In genomic region chrX:49204709-49205108, GRCh38 we compare ENCODE assay signal across 19 cellular contexts. TPM values are rescaled to one million over a fixed set of nuclear protein-coding genes. Genes with fewer than 3 reads are reported as not detected.
DNase-seq lines count a peak whose midpoint lies in the region; ATAC-seq and TF ChIP-seq lines count a peak whose summit lies in the region.
"Had no signal": no experiment of that assay in that cellular context is flagged by ENCODE, and none has a peak within 500 bp of the region (broad histone marks: within the 10 kb centered on the region; RNA-seq: fewer than 3 reads in every experiment).

No MANE protein-coding gene starts in this region.

- H3K27ac ChIP-seq in right atrium auricular region (peak overlapping the region; percentile 46 to 75), heart right ventricle (no peak overlapping the region), osteoblast (ENCODE audit: low read depth, low read length) (no peak overlapping the region), tibial nerve (no peak overlapping the region), smooth muscle cell (ENCODE audit: low read depth) (no peak overlapping the region)
- H3K27ac ChIP-seq: 22Rv1, A549, C4-2B had no signal

- H3K4me2 ChIP-seq in osteoblast (ENCODE audit: insufficient read depth, low read length) = no peak overlapping the region
- H3K4me2 ChIP-seq in smooth muscle cell = no peak overlapping the region
- H3K4me2 ChIP-seq: A549 had no signal

- H2AFZ ChIP-seq in osteoblast (ENCODE audit: low read length) (no peak overlapping the region), smooth muscle cell (ENCODE audit: low read depth) (no peak overlapping the region)

- intact Hi-C loops in heart right ventricle (cut with DNase I) = no loop called here

- TF ChIP-seq POLR2A in tibial nerve (IDR thresholded peaks at IDR 0.05) = no peak

- H3K36me3 Mint-ChIP-seq in chondrocyte (ENCODE audit: low read depth) = no peaks in the 10 kb centered on the region

- no peak for TF ChIP-seq EP300 in tibial nerve (IDR thresholded peaks at IDR 0.05)

- H3K9ac ChIP-seq in smooth muscle cell (ENCODE audit: low read depth) = no peak overlapping the region

- H3K27me3 Mint-ChIP-seq in chondrocyte (ENCODE audit: low read depth) = no peaks in the 10 kb centered on the region
- H3K27me3 Mint-ChIP-seq: CD4-positive, alpha-beta T cell had no signal

- peaks cover 5% of the 10 kb centered on the region for H3K4me1 Mint-ChIP-seq in chondrocyte (ENCODE audit: low read depth)

- TF ChIP-seq CTCF in right atrium auricular region (IDR thresholded peaks at IDR 0.05) (no peak), heart right ventricle (IDR thresholded peaks at IDR 0.05) (no peak), chondrocyte (IDR thresholded peaks at IDR 0.05) (no peak), osteoblast (IDR thresholded peaks at IDR 0.05; ENCODE audit: extremely low read depth, low read depth, low read length) (no peak), tibial nerve (IDR thresholded peaks at IDR 0.05) (no peak), smooth muscle cell (IDR thresholded peaks at IDR 0.05; ENCODE audit: borderline replicate concordance, insufficient read depth, poor library complexity, severe bottlenecking) (no peak)

- H3K36me3 ChIP-seq in right atrium auricular region (no peaks in the 10 kb centered on the region), heart right ventricle (no peaks in the 10 kb centered on the region), osteoblast (ENCODE audit: insufficient read depth, low read length) (no peaks in the 10 kb centered on the region), tibial nerve (no peaks in the 10 kb centered on the region), smooth muscle cell (ENCODE audit: low read depth) (no peaks in the 10 kb centered on the region)

- H3K4me3 Mint-ChIP-seq in chondrocyte (ENCODE audit: unreplicated experiment) = no peak overlapping the region
- H3K4me3 Mint-ChIP-seq: CD4-positive, alpha-beta T cell; H9 had no signal

- H4K20me1 ChIP-seq in osteoblast (ENCODE audit: insufficient read depth, low read length) (no peaks in the 10 kb centered on the region), smooth muscle cell (ENCODE audit: low read depth) (no peaks in the 10 kb centered on the region)

- H3K4me1 ChIP-seq in right atrium auricular region (no peaks in the 10 kb centered on the region), heart right ventricle (peaks cover 0 to 9% (median 2%) of the 10 kb centered on the region in 9 donors), osteoblast (ENCODE audit: insufficient read depth, low read length) (no peaks in the 10 kb centered on the region), tibial nerve (peaks cover 0 to 7% (median 0%) of the 10 kb centered on the region in 4 donors), smooth muscle cell (ENCODE audit: low read depth) (no peaks in the 10 kb centered on the region)

- no peaks in the 10 kb centered on the region for H3F3A ChIP-seq in smooth muscle cell (ENCODE audit: low read depth)

- DNase-seq in right atrium auricular region (ENCODE audit: low spot score) (no peak), heart right ventricle (no peak), chondrocyte (ENCODE audit: low spot score) (peak; percentile 13), osteoblast (ENCODE audit: insufficient read length, low spot score, missing footprints) (peak; percentile 79), tibial nerve (ENCODE audit: low spot score in 2 of 2) (no peak), DMS79 (lab: John Stamatoyannopoulos, UW) (no peak), smooth muscle cell (lab: John Stamatoyannopoulos, UW; ENCODE audit: unreplicated experiment) (no peak)
- DNase-seq: AML-193; Caco-2; CD4-positive, alpha-beta T cell; GF-D8; GOT3; H9; KG1 had no signal

- H3K27me3 ChIP-seq in right atrium auricular region = no peaks in the 10 kb centered on the region
- peaks cover 0 to 26% (median 0%) of the 10 kb centered on the region in 7 donors for H3K27me3 ChIP-seq in heart right ventricle
- H3K27me3 ChIP-seq in osteoblast (ENCODE audit: insufficient read depth, low read length) = no peaks in the 10 kb centered on the region
- peaks cover 0 to 19% of the 10 kb centered on the region in 2 donors for H3K27me3 ChIP-seq in tibial nerve
- H3K27me3 ChIP-seq in smooth muscle cell (ENCODE audit: low read depth) = no peaks in the 10 kb centered on the region

- H3K4me3 ChIP-seq in right atrium auricular region = no peak overlapping the region
- no peak overlapping the region for H3K4me3 ChIP-seq in heart right ventricle
- no peak overlapping the region for H3K4me3 ChIP-seq in osteoblast (ENCODE audit: insufficient read depth, low read length)
- no peak overlapping the region for H3K4me3 ChIP-seq in tibial nerve
- no peak overlapping the region for H3K4me3 ChIP-seq in smooth muscle cell
- H3K4me3 ChIP-seq: A549 had no signal

- no peak overlapping the region for H3K27ac Mint-ChIP-seq in chondrocyte (ENCODE audit: unreplicated experiment)
- H3K27ac Mint-ChIP-seq: CD4-positive, alpha-beta T cell; H9 had no signal

- H3K9me3 Mint-ChIP-seq in chondrocyte (ENCODE audit: low read depth) = no peaks in the 10 kb centered on the region
- H3K9me3 Mint-ChIP-seq: CD4-positive, alpha-beta T cell had no signal

- H3K79me2 ChIP-seq in osteoblast (ENCODE audit: insufficient read depth, low read length) (no peaks in the 10 kb centered on the region), smooth muscle cell (ENCODE audit: low read depth) (no peaks in the 10 kb centered on the region)

- no peaks in the 10 kb centered on the region for H3K9me3 ChIP-seq in right atrium auricular region
- H3K9me3 ChIP-seq in heart right ventricle = no peaks in the 10 kb centered on the region
- H3K9me3 ChIP-seq in osteoblast (ENCODE audit: low read depth, low read length) = no peaks in the 10 kb centered on the region
- no peaks in the 10 kb centered on the region for H3K9me3 ChIP-seq in tibial nerve
- no peaks in the 10 kb centered on the region for H3K9me3 ChIP-seq in smooth muscle cell (replicated peaks; ENCODE audit: low read depth)
- H3K9me3 ChIP-seq: A549, Caco-2 had no signal

- no peak for ATAC-seq in heart right ventricle
- ATAC-seq: A549 had no signal

- 43 to 59% methylated on average over 4 of the region's 4 CpGs for WGBS in heart right ventricle, 2 donors
- WGBS in tibial nerve, 2 donors = 40 to 46% methylated on average over 4 of the region's 4 CpGs
- WGBS in smooth muscle cell (ENCODE audit: low lambda C conversion rate) = 31% methylated on average over 3 of the region's 4 CpGs

RNA-seq across cellular contexts. Expression of gene SYP, which starts 4.7 kb away (rescaled TPM):
- total RNA-seq in right atrium auricular region (1 to 10 TPM; 2.8 to 3.5 TPM), heart right ventricle (1 to 10 TPM in 5 of 10 donors, under 1 TPM in 5; 0.59 to 2.0 (median 1.0) TPM), chondrocyte (0.87 to 1.5 TPM (median 1.4 TPM) in 3 replicates), osteoblast (0.29 and 0.36 TPM in 2 replicates), tibial nerve (1 to 10 TPM; 3.1 to 9.9 (median 7.7) TPM), smooth muscle cell (not detected in 2 replicates)
- polyA plus RNA-seq in heart right ventricle (1 to 10 TPM; 1.9 to 2.9 TPM), smooth muscle cell (0.28 TPM in 1 of 2 replicates, not detected in the other)

RNA-seq across cellular contexts. Expression of gene PRICKLE3, which starts 18.5 kb away (rescaled TPM):
- total RNA-seq in right atrium auricular region (10 to 100 TPM in 1 of 2 donors, 1 to 10 TPM in 1; 7.2 to 12.7 TPM), heart right ventricle (10 to 100 TPM in 3 of 10 donors, 1 to 10 TPM in 7; 6.6 to 14.8 (median 9.4) TPM), chondrocyte (7.2 to 8.2 TPM (median 7.5 TPM) in 3 replicates), osteoblast (6.9 and 7.7 TPM in 2 replicates), tibial nerve (10 to 100 TPM; 18.2 to 32.4 (median 24.4) TPM), smooth muscle cell (3.5 and 11.3 TPM in 2 replicates)
- polyA plus RNA-seq in heart right ventricle (10 to 100 TPM in 1 of 2 donors, 1 to 10 TPM in 1; 8.8 to 10.8 TPM), smooth muscle cell (11.5 and 14.5 TPM in 2 replicates)

RNA-seq across cellular contexts. Expression of gene CACNA1F, which starts 28.4 kb away (rescaled TPM):
- total RNA-seq in right atrium auricular region (under 1 TPM; 0.08 to 0.11 TPM), heart right ventricle (under 1 TPM in 6 of 10 donors, not detected in 4; 0.05 to 0.42 (median 0.15) TPM), chondrocyte (not detected in 3 replicates), osteoblast (not detected in 2 replicates), tibial nerve (1 to 10 TPM in 1 of 4 donors, under 1 TPM in 3; under 0.01 to 1.0 (median 0.40) TPM), smooth muscle cell (0.09 TPM in 1 of 2 replicates, not detected in the other)
- polyA plus RNA-seq in heart right ventricle (under 1 TPM; 0.03 to 0.07 TPM), smooth muscle cell (0.20 and 0.34 TPM in 2 replicates)
- total RNA-seq: Daoy, HT-29 had no signal
- polyA plus RNA-seq: A549 had no signal

RNA-seq across cellular contexts. Expression of gene CCDC22, which starts 30.6 kb away (rescaled TPM):
- 10 to 100 TPM in 1 of 2 donors, 1 to 10 TPM in 1; 9.5 to 14.4 TPM for total RNA-seq in right atrium auricular region
- 10 to 100 TPM in 9 of 10 donors, 1 to 10 TPM in 1; 9.5 to 12.6 (median 11.0) TPM for total RNA-seq in heart right ventricle
- polyA plus RNA-seq in heart right ventricle = 10 to 100 TPM in 1 of 2 donors, 1 to 10 TPM in 1; 6.4 to 14.4 TPM
- total RNA-seq in chondrocyte = 12.3 to 13.2 TPM (median 12.8 TPM) in 3 replicates
- 13.3 and 15.6 TPM in 2 replicates for total RNA-seq in osteoblast
- total RNA-seq in tibial nerve = 10 to 100 TPM; 10.5 to 20.7 (median 12.0) TPM
- 9.3 and 13.8 TPM in 2 replicates for total RNA-seq in smooth muscle cell
- polyA plus RNA-seq in smooth muscle cell = 16.2 and 19.1 TPM in 2 replicates

RNA-seq across cellular contexts. Expression of gene PLP2, which starts 33.0 kb away (rescaled TPM):
- 10 to 100 TPM; 47.8 to 64.8 TPM for total RNA-seq in right atrium auricular region
- total RNA-seq in heart right ventricle = 100 to 1,000 TPM in 1 of 10 donors, 10 to 100 TPM in 9; 20.3 to 157 (median 41.2) TPM
- polyA plus RNA-seq in heart right ventricle = 100 to 1,000 TPM in 1 of 2 donors, 10 to 100 TPM in 1; 64.6 to 352 TPM
- 120 to 203 TPM (median 187 TPM) in 3 replicates for total RNA-seq in chondrocyte
- 19.7 and 21.0 TPM in 2 replicates for total RNA-seq in osteoblast
- total RNA-seq in tibial nerve = 10 to 100 TPM; 22.0 to 34.7 (median 31.5) TPM
- total RNA-seq in smooth muscle cell = 114 and 190 TPM in 2 replicates
- polyA plus RNA-seq in smooth muscle cell = 237 and 295 TPM in 2 replicates

Comparison
In these comparisons a context has a peak if more than half of its experiments do, and no peak if none do; other contexts are left out.
1. H3K27ac ChIP-seq: peak in right atrium auricular region (2 of 2); none in heart right ventricle (0 of 10), osteoblast (single experiment), tibial nerve (0 of 4) and smooth muscle cell (single experiment).
2. DNase-seq: peak in chondrocyte (single experiment) and osteoblast (single experiment); none in right atrium auricular region (single experiment), heart right ventricle (0 of 2), tibial nerve (0 of 2), DMS79 (single experiment) and smooth muscle cell (single experiment).